21 cellular contexts compared by ENCODE assay signal in the genomic region with DNA sequence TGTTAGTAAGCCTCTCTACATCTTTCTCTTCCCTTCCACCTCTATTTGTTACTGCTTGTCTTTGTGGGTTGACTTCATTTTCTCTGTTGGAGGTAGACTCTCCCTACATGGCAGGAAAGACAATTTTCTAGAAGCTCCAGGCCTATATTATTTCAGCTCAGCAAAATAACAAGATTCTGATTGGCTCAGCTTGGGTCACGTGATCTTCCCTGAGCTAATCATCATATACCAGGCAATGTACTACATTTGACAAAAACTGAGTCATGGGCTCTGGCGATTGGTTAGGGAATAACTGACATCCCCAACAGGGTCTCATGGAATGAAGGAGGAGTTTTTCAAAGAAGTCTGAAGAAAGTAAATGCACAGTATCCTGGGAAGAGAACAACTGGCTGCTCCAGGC.
DNase-seq lines count a peak whose midpoint lies in the region; ATAC-seq, FAIRE-seq and TF ChIP-seq lines count a peak whose summit lies in the region.
"Had no signal": no experiment of that assay in that cellular context is flagged by ENCODE, and none has a peak within 500 bp of the region (broad histone marks: within the 10 kb centered on the region; RNA-seq: fewer than 3 reads in every experiment).

No MANE protein-coding gene starts in this region.

- H4K20me1 ChIP-seq in DND-41 (ENCODE audit: insufficient read depth, low read length) (no peaks in the 10 kb centered on the region), K562 (replicated peaks; ENCODE audit: control insufficient read depth, insufficient read depth, low read length) (no peaks in the 10 kb centered on the region)
- H4K20me1 ChIP-seq: BLaER1 treated with 17β-estradiol and CSF1 and Interleukin-3, amounts not matched to agents 10 nM and 100 nM had no signal

- H3K36me3 Mint-ChIP-seq in activated T-helper 1 cell treated with anti-CD3 and anti-CD28 coated beads, Interleukin-12 subunit alpha, Interleukin-12 subunit beta, Interleukin-2, Interleukin-4 antibody, amounts not matched to agents 30 ng/mL and 10 ng/mL and 1 ng/mL, durations not matched to agents 14 hours and 24 hours and 36 hours (ENCODE audit: low read depth): no peaks in the 10 kb centered on the region
- H3K36me3 Mint-ChIP-seq: CD14-positive monocyte; CD8-positive, alpha-beta memory T cell had no signal

- H3K9me3 ChIP-seq in DND-41 (ENCODE audit: insufficient read depth, low read length, severe bottlenecking) (peaks cover under 1% of the 10 kb centered on the region), K562 (replicated peaks; ENCODE audit: control insufficient read depth, insufficient read depth, low read depth, low read length) (no peaks in the 10 kb centered on the region)
- H3K9me3 ChIP-seq: BE2C had no signal

- in situ Hi-C loops in K562 (cut with MboI): no loop called here

- TF ChIP-seq EP300 in Ishikawa (IDR thresholded peaks at IDR 0.05; ENCODE audit: borderline replicate concordance) (no peak), K562 (IDR thresholded peaks at IDR 0.05; ENCODE audit: low read length) (no peak)

- H3K27ac Mint-ChIP-seq in activated T-helper 1 cell treated with anti-CD3 and anti-CD28 coated beads, Interleukin-12 subunit alpha, Interleukin-12 subunit beta, Interleukin-2, Interleukin-4 antibody, amounts not matched to agents 30 ng/mL and 10 ng/mL and 1 ng/mL, durations not matched to agents 14 hours and 24 hours and 36 hours: no peak overlapping the region
- H3K27ac Mint-ChIP-seq: CD4-positive, alpha-beta T cell; CD8-positive, alpha-beta memory T cell had no signal

- no peak overlapping the region for H3K4me2 ChIP-seq in DND-41 (ENCODE audit: insufficient read depth, low read length)
- no peak overlapping the region for H3K4me2 ChIP-seq in K562 (ENCODE audit: insufficient read depth, low read length)
- H3K4me2 ChIP-seq: BLaER1 treated with 17β-estradiol and CSF1 and Interleukin-3, amounts not matched to agents 10 nM and 100 nM had no signal

- H3K79me2 ChIP-seq in DND-41 (ENCODE audit: insufficient read depth, low read length) (no peaks in the 10 kb centered on the region), K562 (ENCODE audit: control insufficient read depth, insufficient read depth, low read length) (no peaks in the 10 kb centered on the region)

- no peak for TF ChIP-seq CTCF in DND-41 (IDR thresholded peaks at IDR 0.05; ENCODE audit: borderline replicate concordance, extremely low read depth, low read length, poor library complexity, severe bottlenecking)
- TF ChIP-seq CTCF in K562 (IDR thresholded peaks at IDR 0.05 in 2 of 3, conservative IDR thresholded peaks at IDR 0.05 in 1 of 3; ENCODE audit: insufficient read depth in 2 of 3, low read depth in 1 of 3, low read length in 3 of 3): no peak

- CTCF ChIA-PET in K562 (lab: Yijun Ruan, JAX; ENCODE audit: low intra/inter-chr PET ratio): no interaction called here

- H3K9me3 Mint-ChIP-seq in activated T-helper 1 cell treated with anti-CD3 and anti-CD28 coated beads, Interleukin-12 subunit alpha, Interleukin-12 subunit beta, Interleukin-2, Interleukin-4 antibody, amounts not matched to agents 30 ng/mL and 10 ng/mL and 1 ng/mL, durations not matched to agents 14 hours and 24 hours and 36 hours: no peaks in the 10 kb centered on the region
- H3K9me3 Mint-ChIP-seq: CD4-positive, alpha-beta T cell; CD8-positive, alpha-beta memory T cell had no signal

- TF ChIP-seq POLR2A in K562 (conservative IDR thresholded peaks at IDR 0.05): no peak

- no peak overlapping the region for H3K4me3 Mint-ChIP-seq in activated T-helper 1 cell treated with anti-CD3 and anti-CD28 coated beads, Interleukin-12 subunit alpha, Interleukin-12 subunit beta, Interleukin-2, Interleukin-4 antibody, amounts not matched to agents 30 ng/mL and 10 ng/mL and 1 ng/mL, durations not matched to agents 14 hours and 24 hours and 36 hours
- H3K4me3 Mint-ChIP-seq: CD14-positive monocyte; CD4-positive, alpha-beta T cell; CD8-positive, alpha-beta memory T cell had no signal

- H3K27me3 ChIP-seq in DND-41 (ENCODE audit: insufficient read depth, low read length, poor library complexity) (no peaks in the 10 kb centered on the region), K562 (ENCODE audit: control insufficient read depth in 2 of 2, insufficient read depth in 2 of 2, low read length in 2 of 2) (no peaks in the 10 kb centered on the region)
- H3K27me3 ChIP-seq: BE2C; BLaER1 treated with 17β-estradiol and CSF1 and Interleukin-3, amounts not matched to agents 10 nM and 100 nM had no signal

- peak; percentile 51 for FAIRE-seq in K562 (lab: Jason Lieb, UNC)
- FAIRE-seq: A204.1, D721Med, G401.6, GM18507 had no signal

- H3K9ac ChIP-seq in DND-41 (ENCODE audit: low read depth, low read length): no peak overlapping the region
- no peak overlapping the region for H3K9ac ChIP-seq in K562 (ENCODE audit: insufficient read depth in 1 of 2, low read depth in 2 of 2, low read length in 2 of 2)
- H3K9ac ChIP-seq: BLaER1 treated with 17β-estradiol and CSF1 and Interleukin-3, amounts not matched to agents 10 nM and 100 nM had no signal

- no peaks in the 10 kb centered on the region for H3K9me1 ChIP-seq in K562 (ENCODE audit: control insufficient read depth, insufficient read depth, low read length)

- WGBS in K562 (ENCODE audit: insufficient coverage, low coverage, missing lambda C conversion rate): 8% methylated on average over 2 of the region's 2 CpGs

- DNase-seq in DND-41: no peak
- peak; percentile 14 to 39 (median 26) for DNase-seq in K562 (ENCODE audit: extremely low read depth in 1 of 4, low spot score in 3 of 4)
- DNase-seq in DMS53 treated with DMSO at 0.1 percent for 48 hours (lab: John Stamatoyannopoulos, UW; ENCODE audit: unreplicated experiment): no peak
- no peak for DNase-seq in activated T-helper 1 cell treated with anti-CD3 and anti-CD28 coated beads, Interleukin-12 subunit alpha, Interleukin-12 subunit beta, Interleukin-2, Interleukin-4 antibody, amounts not matched to agents 30 ng/mL and 10 ng/mL and 1 ng/mL, durations not matched to agents 14 hours and 24 hours and 36 hours (ENCODE audit: low spot score)
- DNase-seq in AML-193 (lab: John Stamatoyannopoulos, UW): no peak
- DNase-seq: BE2C; CD4-positive, alpha-beta T cell; CD8-positive, alpha-beta memory T cell; DMS 273 treated with DMSO at 0.1 percent for 48 hours; DMS79 treated with DMSO at 0.1 percent for 48 hours; GOT3; H7; HCEC 1CT had no signal

- H3K4me3 ChIP-seq in DND-41 (ENCODE audit: low read depth in 1 of 2, low read length in 2 of 2): no peak overlapping the region
- no peak overlapping the region for H3K4me3 ChIP-seq in K562
- H3K4me3 ChIP-seq: BLaER1 treated with 17β-estradiol and CSF1 and Interleukin-3, amounts not matched to agents 10 nM and 100 nM had no signal

- ATAC-seq in DND-41 (ENCODE audit: insufficient read depth, low read depth): no peak
- no peak for ATAC-seq in K562

- POLR2A ChIA-PET in K562 (lab: Yijun Ruan, JAX): interaction anchor here (0.7 kb wide), 1 partner anchor 371 kb away, joined by 4 read pairs; no protein-coding TSS in a partner anchor

- BruUV-seq in K562 (replicated peaks; lab: Mats Ljungman, UMichigan): no TSS peak

- H2AFZ ChIP-seq in DND-41 (ENCODE audit: low read depth, low read length) (0 out of 2 replicates have a peak overlapping the region, but pooled peaks have one; percentile 14), K562 (ENCODE audit: low read depth, low read length) (no peak overlapping the region)

- intact Hi-C loops in K562 (cut with micrococcal nuclease): no loop called here
- intact Hi-C loops in activated T-helper 1 cell treated with anti-CD3 and anti-CD28 coated beads, Interleukin-12 subunit alpha, Interleukin-12 subunit beta, Interleukin-2, Interleukin-4 antibody, amounts not matched to agents 30 ng/mL and 10 ng/mL and 1 ng/mL, durations not matched to agents 14 hours and 24 hours and 36 hours (cut with micrococcal nuclease): no loop called here

- no peaks in the 10 kb centered on the region for H3K4me1 ChIP-seq in DND-41 (ENCODE audit: insufficient read depth, low read length)
- no peaks in the 10 kb centered on the region for H3K4me1 ChIP-seq in K562 (replicated peaks in 1 of 2; ENCODE audit: control insufficient read depth in 2 of 2, insufficient read depth in 2 of 2, low read length in 2 of 2)
- H3K4me1 ChIP-seq: BE2C; BLaER1 treated with 17β-estradiol and CSF1 and Interleukin-3, amounts not matched to agents 10 nM and 100 nM had no signal

- H3K27ac ChIP-seq in DND-41 (ENCODE audit: low read length) (no peak overlapping the region), K562 (ENCODE audit: extremely low read depth, low read depth, low read length) (no peak overlapping the region)
- H3K27ac ChIP-seq: 22Rv1; BLaER1 treated with 17β-estradiol and CSF1 and Interleukin-3, amounts not matched to agents 10 nM and 100 nM had no signal

- H3K36me3 ChIP-seq in DND-41 (ENCODE audit: insufficient read depth, low read length) (no peaks in the 10 kb centered on the region), K562 (ENCODE audit: control insufficient read depth, insufficient read depth, low read length) (no peaks in the 10 kb centered on the region)
- H3K36me3 ChIP-seq: BE2C; BLaER1 treated with 17β-estradiol and CSF1 and Interleukin-3, amounts not matched to agents 10 nM and 100 nM had no signal

- TF ChIP-seq RAD21 in Ishikawa (IDR thresholded peaks at IDR 0.05; ENCODE audit: low read depth): no peak
- no peak for TF ChIP-seq RAD21 in K562 (CRISPR knock-in tag; conservative IDR thresholded peaks at IDR 0.05 in 1 of 2, IDR thresholded peaks at IDR 0.05 in 1 of 2)

- H3K4me1 Mint-ChIP-seq in activated T-helper 1 cell treated with anti-CD3 and anti-CD28 coated beads, Interleukin-12 subunit alpha, Interleukin-12 subunit beta, Interleukin-2, Interleukin-4 antibody, amounts not matched to agents 30 ng/mL and 10 ng/mL and 1 ng/mL, durations not matched to agents 14 hours and 24 hours and 36 hours (ENCODE audit: low read depth): no peaks in the 10 kb centered on the region
- H3K4me1 Mint-ChIP-seq: CD14-positive monocyte; CD8-positive, alpha-beta memory T cell had no signal

- no peaks in the 10 kb centered on the region for H3K27me3 Mint-ChIP-seq in activated T-helper 1 cell treated with anti-CD3 and anti-CD28 coated beads, Interleukin-12 subunit alpha, Interleukin-12 subunit beta, Interleukin-2, Interleukin-4 antibody, amounts not matched to agents 30 ng/mL and 10 ng/mL and 1 ng/mL, durations not matched to agents 14 hours and 24 hours and 36 hours (ENCODE audit: insufficient read depth)
- H3K27me3 Mint-ChIP-seq: CD4-positive, alpha-beta T cell had no signal

TF ChIP-seq in Ishikawa, 13 proteins besides CTCF, POLR2A, EP300 and RAD21 (continues in another document):
- TF ChIP-seq CREB1 (IDR thresholded peaks at IDR 0.05; ENCODE audit: low read depth): no peak
- no peak for TF ChIP-seq TCF12 (IDR thresholded peaks at IDR 0.05; ENCODE audit: low read depth)
- TF ChIP-seq TEAD4 (IDR thresholded peaks at IDR 0.05): no peak
- TF ChIP-seq YY1 (IDR thresholded peaks at IDR 0.05; ENCODE audit: low read depth): no peak
- TF ChIP-seq NFIC (IDR thresholded peaks at IDR 0.05): no peak

Comparison
In these comparisons a context has a peak if more than half of its experiments do, and no peak if none do; other contexts are left out.
1. DNase-seq: peak in K562 (4 of 4); none in DND-41 (single experiment), DMS53 treated with DMSO at 0.1 percent for 48 hours (single experiment), activated T-helper 1 cell treated with anti-CD3 and anti-CD28 coated beads, Interleukin-12 subunit alpha, Interleukin-12 subunit beta, Interleukin-2, Interleukin-4 antibody, amounts not matched to agents 30 ng/mL and 10 ng/mL and 1 ng/mL, durations not matched to agents 14 hours and 24 hours and 36 hours (single experiment) and AML-193 (0 of 2).